ENCODE assay signal across 13 cellular contexts in the genomic region with DNA sequence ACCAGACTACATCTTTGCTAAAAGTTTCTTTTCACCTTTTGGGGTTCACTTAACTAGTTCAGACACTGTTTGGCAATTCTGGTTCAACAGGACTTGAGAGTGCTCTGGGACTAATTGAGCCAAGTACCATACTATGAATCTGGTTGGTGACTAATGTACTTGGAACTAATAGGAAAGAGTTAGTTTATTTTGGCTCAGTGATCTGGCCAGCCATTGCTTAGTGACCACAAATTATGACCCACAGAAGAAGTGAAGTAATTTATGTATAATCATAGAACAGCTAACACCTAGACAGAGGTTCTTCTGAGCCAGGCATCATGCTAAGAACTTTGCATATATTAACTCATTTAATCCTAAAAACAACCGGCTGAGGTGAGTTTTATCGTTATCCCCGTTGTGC.
DNase-seq lines count a peak whose midpoint lies in the region; ATAC-seq and TF ChIP-seq lines count a peak whose summit lies in the region.
"Had no signal": no experiment of that assay in that cellular context is flagged by ENCODE, and none has a peak within 500 bp of the region (broad histone marks: within the 10 kb centered on the region; RNA-seq: fewer than 3 reads in every experiment).

No MANE protein-coding gene starts in this region.

- no peaks in the 10 kb centered on the region for H3K36me3 ChIP-seq in RWPE2 (ENCODE audit: low read depth)

- H3K4me1 ChIP-seq in RWPE2 (ENCODE audit: insufficient read depth, poor library complexity, severe bottlenecking) = peaks cover 26% of the 10 kb centered on the region

- ATAC-seq in RWPE2 (ENCODE audit: low read depth) (peak; percentile 79), HG02678 (IDR thresholded peaks at IDR 0.05; ENCODE audit: unreplicated experiment) (no peak)
- ATAC-seq: stimulated activated memory B cell treated with anti-CD40 and anti-IgM and Interleukin-4, amounts not matched to agents 10 μg/mL and 1 μg/mL and 100 μg/mL, for 72 hours had no signal

- no peaks in the 10 kb centered on the region for H3K9me3 ChIP-seq in RWPE2 (ENCODE audit: severe bottlenecking)

- intact Hi-C loops in posterior vena cava (cut with DNase I) = loop anchor here in 1 of 2 donors (10.0 kb wide), 1 partner anchor 181 kb away; no protein-coding TSS in a partner anchor

- H3K4me3 ChIP-seq in RWPE2 (ENCODE audit: severe bottlenecking) (no peak overlapping the region), fibroblast of the aortic adventitia (ENCODE audit: low read depth, low read length) (no peak overlapping the region), retinal pigment epithelial cell (ENCODE audit: low read length) (no peak overlapping the region)

- H3K27ac ChIP-seq in RWPE2 (ENCODE audit: poor library complexity, severe bottlenecking) = peak overlapping the region; percentile 38

- no peak for TF ChIP-seq CTCF in RWPE2 (IDR thresholded peaks at IDR 0.05; ENCODE audit: poor library complexity, severe bottlenecking)
- TF ChIP-seq CTCF in fibroblast of the aortic adventitia (IDR thresholded peaks at IDR 0.05; ENCODE audit: insufficient read depth, low read length) = no peak
- no peak for TF ChIP-seq CTCF in retinal pigment epithelial cell (conservative IDR thresholded peaks at IDR 0.05; ENCODE audit: low read depth, low read length)

- no peaks in the 10 kb centered on the region for H3K27me3 ChIP-seq in RWPE2 (ENCODE audit: insufficient read depth, poor library complexity, severe bottlenecking)

- peak; percentile 76 for DNase-seq in ELR (ENCODE audit: low read depth)
- no peak for DNase-seq in RWPE2 (ENCODE audit: low spot score)
- peak; percentile 91 for DNase-seq in fibroblast of the aortic adventitia (ENCODE audit: low read depth)
- DNase-seq in retinal pigment epithelial cell (ENCODE audit: low read depth) = peak; percentile 60
- no peak for DNase-seq in posterior vena cava (ENCODE audit: low spot score)
- DNase-seq in DMS79 (lab: John Stamatoyannopoulos, UW) = no peak
- DNase-seq in stimulated activated CD4-positive, alpha-beta T cell treated with anti-CD3 and anti-CD28 coated beads, Interleukin-1b, Interleukin-23, amount 100 ng/mL, for 48 hours = no peak
- DNase-seq: activated CD4-positive, alpha-beta memory T cell treated with anti-CD3 and anti-CD28 coated beads for 36 hours; caudate nucleus; islet precursor cell; MV-4-11 had no signal

Comparison
In these comparisons a context has a peak if more than half of its experiments do, and no peak if none do; other contexts are left out.
1. DNase-seq: peak in ELR (single experiment), fibroblast of the aortic adventitia (single experiment) and retinal pigment epithelial cell (single experiment); none in RWPE2 (single experiment), posterior vena cava (single experiment), DMS79 (single experiment) and stimulated activated CD4-positive, alpha-beta T cell treated with anti-CD3 and anti-CD28 coated beads, Interleukin-1b, Interleukin-23, amount 100 ng/mL, for 48 hours (single experiment).